In the genomic region with DNA sequence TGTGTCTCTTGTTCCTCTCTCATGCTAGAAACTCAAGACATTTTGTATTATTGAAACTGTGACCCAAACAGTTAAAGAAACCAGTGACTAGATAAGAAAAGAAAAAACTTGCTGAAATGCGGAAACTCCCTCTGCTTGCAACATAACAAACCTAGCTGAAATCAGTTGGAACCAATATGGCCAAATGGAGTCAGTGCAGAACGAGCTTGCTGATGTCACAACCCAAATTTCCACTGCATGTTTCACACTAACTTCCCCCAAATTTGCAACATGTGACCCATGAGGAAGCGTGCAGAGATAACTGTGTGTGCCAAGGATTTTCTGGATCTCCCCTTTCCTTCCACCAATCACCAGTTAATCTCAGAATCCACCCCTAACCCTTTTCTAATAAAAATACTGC, we compare ENCODE assay signal across 8 cellular contexts.
DNase-seq lines count a peak whose midpoint lies in the region; ATAC-seq and TF ChIP-seq lines count a peak whose summit lies in the region.
"Had no signal": no experiment of that assay in that cellular context is flagged by ENCODE, and none has a peak within 500 bp of the region (broad histone marks: within the 10 kb centered on the region; RNA-seq: fewer than 3 reads in every experiment).

No MANE protein-coding gene starts in this region.

- H3K27me3 ChIP-seq in CD8-positive, alpha-beta memory T cell (ENCODE audit: insufficient read depth, low read length, poor library complexity, severe bottlenecking) = no peaks in the 10 kb centered on the region
- no peaks in the 10 kb centered on the region for H3K27me3 ChIP-seq in effector memory CD4-positive, alpha-beta T cell (replicated peaks; ENCODE audit: control insufficient read depth, insufficient read depth, low read length, poor library complexity, severe bottlenecking)

- H3K27ac Mint-ChIP-seq in stimulated activated memory B cell treated with anti-CD40 and anti-IgM and Interleukin-4, amounts not matched to agents 10 μg/mL and 1 μg/mL and 100 μg/mL, for 72 hours = peak overlapping the region; percentile 92
- H3K27ac Mint-ChIP-seq in CD8-positive, alpha-beta memory T cell = peak overlapping the region in 1 of 8 donors; percentile 80

- no peak for TF ChIP-seq CTCF in fibroblast of mammary gland (conservative IDR thresholded peaks at IDR 0.05; ENCODE audit: control insufficient read depth, insufficient read depth, low read depth, low read length)

- peaks cover 24% of the 10 kb centered on the region for H3K4me1 Mint-ChIP-seq in stimulated activated memory B cell treated with anti-CD40 and anti-IgM and Interleukin-4, amounts not matched to agents 10 μg/mL and 1 μg/mL and 100 μg/mL, for 72 hours
- H3K4me1 Mint-ChIP-seq in CD8-positive, alpha-beta memory T cell = no peaks in the 10 kb centered on the region

- peak; percentile 77 for DNase-seq in fibroblast of mammary gland (ENCODE audit: low read depth)
- no peak for DNase-seq in CD8-positive, alpha-beta memory T cell
- DNase-seq in effector memory CD4-positive, alpha-beta T cell = no peak
- DNase-seq in NCI-H146 treated with DMSO at 0.1 percent for 48 hours (lab: John Stamatoyannopoulos, UW; ENCODE audit: unreplicated experiment) = no peak
- DNase-seq: IMR-90 had no signal

- no peaks in the 10 kb centered on the region for H3K27me3 Mint-ChIP-seq in stimulated activated memory B cell treated with anti-CD40 and anti-IgM and Interleukin-4, amounts not matched to agents 10 μg/mL and 1 μg/mL and 100 μg/mL, for 72 hours
- no peaks in the 10 kb centered on the region for H3K27me3 Mint-ChIP-seq in CD8-positive, alpha-beta memory T cell

- peak overlapping the region; percentile 1 for H3K4me3 Mint-ChIP-seq in stimulated activated memory B cell treated with anti-CD40 and anti-IgM and Interleukin-4, amounts not matched to agents 10 μg/mL and 1 μg/mL and 100 μg/mL, for 72 hours
- H3K4me3 Mint-ChIP-seq in CD8-positive, alpha-beta memory T cell = no peak overlapping the region

- no peak overlapping the region for H3K27ac ChIP-seq in CD8-positive, alpha-beta memory T cell (ENCODE audit: low read depth, low read length)
- H3K27ac ChIP-seq in effector memory CD4-positive, alpha-beta T cell (ENCODE audit: insufficient read depth, low read length, poor library complexity, severe bottlenecking) = no peak overlapping the region

- H3K4me1 ChIP-seq in CD8-positive, alpha-beta memory T cell (ENCODE audit: insufficient read depth, low read length) = no peaks in the 10 kb centered on the region
- H3K4me1 ChIP-seq in effector memory CD4-positive, alpha-beta T cell (ENCODE audit: control insufficient read depth, insufficient read depth, low read length, poor library complexity, severe bottlenecking) = no peaks in the 10 kb centered on the region

- H3K9me3 Mint-ChIP-seq in stimulated activated memory B cell treated with anti-CD40 and anti-IgM and Interleukin-4, amounts not matched to agents 10 μg/mL and 1 μg/mL and 100 μg/mL, for 72 hours = no peaks in the 10 kb centered on the region
- no peaks in the 10 kb centered on the region for H3K9me3 Mint-ChIP-seq in CD8-positive, alpha-beta memory T cell

- H3K36me3 Mint-ChIP-seq in stimulated activated memory B cell treated with anti-CD40 and anti-IgM and Interleukin-4, amounts not matched to agents 10 μg/mL and 1 μg/mL and 100 μg/mL, for 72 hours = no peaks in the 10 kb centered on the region
- H3K36me3 Mint-ChIP-seq in CD8-positive, alpha-beta memory T cell = no peaks in the 10 kb centered on the region

- no peak overlapping the region for H3K4me3 ChIP-seq in fibroblast of mammary gland (ENCODE audit: control insufficient read depth, low read depth, low read length)
- no peak overlapping the region for H3K4me3 ChIP-seq in CD8-positive, alpha-beta memory T cell (ENCODE audit: low read length)
- H3K4me3 ChIP-seq in effector memory CD4-positive, alpha-beta T cell (ENCODE audit: insufficient read depth, low read depth, low read length, poor library complexity, severe bottlenecking) = no peak overlapping the region

- no peaks in the 10 kb centered on the region for H3K36me3 ChIP-seq in CD8-positive, alpha-beta memory T cell (ENCODE audit: insufficient read depth, low read length)
- H3K36me3 ChIP-seq in effector memory CD4-positive, alpha-beta T cell (ENCODE audit: control insufficient read depth, insufficient read depth, low read length) = no peaks in the 10 kb centered on the region

- CTCF ChIA-PET in CD8-positive, alpha-beta memory T cell (lab: Charles Lee) = no interaction called here

- H3K9me3 ChIP-seq in CD8-positive, alpha-beta memory T cell (ENCODE audit: low read length) = no peaks in the 10 kb centered on the region
- no peaks in the 10 kb centered on the region for H3K9me3 ChIP-seq in effector memory CD4-positive, alpha-beta T cell (ENCODE audit: control insufficient read depth, low read length)

- ATAC-seq in GM21381 (IDR thresholded peaks at IDR 0.05; ENCODE audit: unreplicated experiment) (peak; percentile 43), HG03565 (IDR thresholded peaks at IDR 0.05; ENCODE audit: unreplicated experiment) (peak; percentile 47)
- ATAC-seq in stimulated activated memory B cell treated with anti-CD40 and anti-IgM and Interleukin-4, amounts not matched to agents 10 μg/mL and 1 μg/mL and 100 μg/mL, for 72 hours = peak; percentile 87

- POLR2A ChIA-PET in CD8-positive, alpha-beta memory T cell (lab: Charles Lee) = no interaction called here
